In genomic region chr9:34252670-34253459, GRCh38 we compare ENCODE assay signal across 9 cellular contexts.
A peak's percentile ranks its signal among the peaks of the same experiment; 100 is the strongest.
DNase-seq lines count a peak whose midpoint lies in the region; ATAC-seq and TF ChIP-seq lines count a peak whose summit lies in the region.
"Had no signal": no experiment of that assay in that cellular context is flagged by ENCODE, and none has a peak within 500 bp of the region (broad histone marks: within the 10 kb centered on the region; RNA-seq: fewer than 3 reads in every experiment).

No MANE protein-coding gene starts in this region.

- peak; percentile 98 for TF ChIP-seq CTCF in OCI-LY1 (IDR thresholded peaks at IDR 0.05; ENCODE audit: low read length)
- TF ChIP-seq CTCF in fibroblast of lung (conservative IDR thresholded peaks at IDR 0.05 in 1 of 2, IDR thresholded peaks at IDR 0.05 in 1 of 2; ENCODE audit: low read depth in 1 of 2, low read length in 2 of 2) = peak; percentile 93
- peak; percentile 98 for TF ChIP-seq CTCF in nephron progenitor cell (IDR thresholded peaks at IDR 0.05)

- no peak overlapping the region for H3K9ac ChIP-seq in OCI-LY1 (ENCODE audit: low read length)
- no peak overlapping the region for H3K9ac ChIP-seq in fibroblast of lung (ENCODE audit: insufficient read depth, low read length)

- H3K4me3 ChIP-seq in OCI-LY1 (ENCODE audit: low read depth, low read length, poor library complexity, severe bottlenecking) = no peak overlapping the region
- no peak overlapping the region for H3K4me3 ChIP-seq in fibroblast of lung (replicated peaks in 1 of 4; ENCODE audit: control extremely low read depth in 1 of 4, insufficient read depth in 1 of 4, low read depth in 3 of 4, low read length in 4 of 4)

- no peaks in the 10 kb centered on the region for H3K79me2 ChIP-seq in OCI-LY1 (ENCODE audit: insufficient read depth, low read length)
- H3K79me2 ChIP-seq in fibroblast of lung (ENCODE audit: control insufficient read depth, insufficient read depth, low read length) = peaks cover 7% of the 10 kb centered on the region

- H3K4me1 ChIP-seq in OCI-LY1 (ENCODE audit: insufficient read depth, low read length, severe bottlenecking) (peaks cover 45% of the 10 kb centered on the region), fibroblast of lung (ENCODE audit: control insufficient read depth, extremely low read depth, insufficient read depth, low read length) (peaks cover 22% of the 10 kb centered on the region)

- no peaks in the 10 kb centered on the region for H3K9me3 ChIP-seq in OCI-LY1 (ENCODE audit: low read length)
- H3K9me3 ChIP-seq in fibroblast of lung (ENCODE audit: control insufficient read depth, insufficient read depth, low read depth, low read length) = no peaks in the 10 kb centered on the region

- H3K9me2 ChIP-seq in OCI-LY1 (ENCODE audit: low read depth, low read length) = no peaks in the 10 kb centered on the region

- DNase-seq in COLO829 (ENCODE audit: low spot score) (peak; percentile 81), HCEC 1CT (peak; percentile 56), activated T-cell treated with anti-CD3 and anti-CD28 coated beads for 48 hours (ENCODE audit: low read depth) (peak; percentile 31), fibroblast of lung (ENCODE audit: low read depth in 2 of 2) (peak; percentile 60 to 72), nephron progenitor cell (peak; percentile 82)
- DNase-seq in stimulated activated naive CD8-positive, alpha-beta T cell treated with anti-CD3 and anti-CD28 coated beads, Interleukin-15, Interleukin-2, amounts not matched to agents 100 U/mL and 50 U/mL, for 24 hours = peak; percentile 64

- H2AFZ ChIP-seq in OCI-LY1 (ENCODE audit: low read length) (no peak overlapping the region), fibroblast of lung (ENCODE audit: low read length) (no peak overlapping the region)

- H3K4me1 Mint-ChIP-seq in nephron progenitor cell = peaks cover 26% of the 10 kb centered on the region

- no peak overlapping the region for H3K4me3 Mint-ChIP-seq in nephron progenitor cell
- H3K4me3 Mint-ChIP-seq: T-helper 1 cell treated with Interleukin-12 subunit alpha and Interleukin-12 subunit beta and Interleukin-4 antibody, amounts not matched to agents 30 μg/mL and 1 μg/mL, for 36 hours had no signal

- H3K27ac ChIP-seq in OCI-LY1 (ENCODE audit: low read depth, low read length, poor library complexity, severe bottlenecking) (peak overlapping the region; percentile 61), fibroblast of lung (ENCODE audit: insufficient read depth, low read length) (peak overlapping the region; percentile 91)

- H3K27me3 ChIP-seq in OCI-LY1 (ENCODE audit: insufficient read depth, low read length) (no peaks in the 10 kb centered on the region), fibroblast of lung (ENCODE audit: control insufficient read depth, insufficient read depth, low read length) (no peaks in the 10 kb centered on the region)

- H3F3A ChIP-seq in OCI-LY1 (ENCODE audit: insufficient read depth, low read length) = 0 out of 2 replicates have a peak, but pooled peaks cover 3% of the 10 kb centered on the region

- no peak for ATAC-seq in stimulated activated naive CD8-positive, alpha-beta T cell treated with anti-CD3 and anti-CD28 coated beads, Interleukin-15, Interleukin-2, amounts not matched to agents 100 U/mL and 50 U/mL, for 24 hours
- ATAC-seq in GM18870 (IDR thresholded peaks at IDR 0.05; ENCODE audit: unreplicated experiment) = no peak

- no peaks in the 10 kb centered on the region for H3K9me3 Mint-ChIP-seq in nephron progenitor cell
- H3K9me3 Mint-ChIP-seq: T-helper 1 cell treated with Interleukin-12 subunit alpha and Interleukin-12 subunit beta and Interleukin-4 antibody, amounts not matched to agents 30 μg/mL and 1 μg/mL, for 36 hours had no signal

- peaks cover 14% of the 10 kb centered on the region for H3K36me3 Mint-ChIP-seq in nephron progenitor cell (ENCODE audit: low read depth)

- no peaks in the 10 kb centered on the region for H3K27me3 Mint-ChIP-seq in nephron progenitor cell (ENCODE audit: low read depth, poor library complexity)

- H3K4me2 ChIP-seq in OCI-LY1 (ENCODE audit: low read length) = no peak overlapping the region
- no peak overlapping the region for H3K4me2 ChIP-seq in fibroblast of lung (ENCODE audit: extremely low read depth, insufficient read depth, low read length)

- H4K20me1 ChIP-seq in OCI-LY1 (ENCODE audit: insufficient read depth, low read length) = no peaks in the 10 kb centered on the region
- H4K20me1 ChIP-seq in fibroblast of lung (ENCODE audit: control insufficient read depth, extremely low read depth, insufficient read depth, low read length) = no peaks in the 10 kb centered on the region

- H3K27ac Mint-ChIP-seq in nephron progenitor cell = peak overlapping the region; percentile 94
- H3K27ac Mint-ChIP-seq: T-helper 1 cell treated with Interleukin-12 subunit alpha and Interleukin-12 subunit beta and Interleukin-4 antibody, amounts not matched to agents 30 μg/mL and 1 μg/mL, for 36 hours had no signal

- peaks cover 91% of the 10 kb centered on the region; the same call in 1 of the 2 replicates for H3K36me3 ChIP-seq in OCI-LY1 (ENCODE audit: insufficient read depth, low read length)
- peaks cover 13% of the 10 kb centered on the region for H3K36me3 ChIP-seq in fibroblast of lung (ENCODE audit: control insufficient read depth, insufficient read depth, low read length)

Comparison
In these comparisons a context has a peak if more than half of its experiments do, and no peak if none do; other contexts are left out.
1. DNase-seq: peak in every context shown above with its lines; median percentile 82 in nephron progenitor cell; 81 in COLO829; 66 in fibroblast of lung; 64 in stimulated activated naive CD8-positive, alpha-beta T cell treated with anti-CD3 and anti-CD28 coated beads, Interleukin-15, Interleukin-2, amounts not matched to agents 100 U/mL and 50 U/mL, for 24 hours; 56 in HCEC 1CT; 31 in activated T-cell treated with anti-CD3 and anti-CD28 coated beads for 48 hours.